In genomic region chr12:43378448-43378847, GRCh38 we compare ENCODE assay signal across 34 cellular contexts.
"Had no signal": no experiment of that assay in that cellular context is flagged by ENCODE, and none has a peak within 500 bp of the region (broad histone marks: within the 10 kb centered on the region; RNA-seq: fewer than 3 reads in every experiment).

No MANE protein-coding gene starts in this region.

- DNase-seq: Kasumi-1, MG63, MM.1S, MV-4-11, NCI-H1048, NCI-H1092, NCI-H1092 treated with DMSO at 0.1 percent for 48 hours, NCI-H1105, NCI-H1105 treated with DMSO at 0.1 percent for 48 hours, NCI-H1417 treated with DMSO at 0.1 percent for 48 hours, NCI-H1436, NCI-H1436 treated with DMSO at 0.1 percent for 48 hours, NCI-H146, NCI-H1694, NCI-H1694 treated with DMSO at 0.1 percent for 48 hours, NCI-H187, NCI-H187 treated with DMSO at 0.1 percent for 48 hours, NCI-H1930, NCI-H2029, NCI-H2029 treated with DMSO at 0.1 percent for 48 hours, NCI-H2081, NCI-H2081 treated with DMSO at 0.1 percent for 48 hours, NCI-H2107, NCI-H2171, NCI-H2171 treated with DMSO at 0.1 percent for 48 hours, NCI-H2227 treated with DMSO at 0.1 percent for 48 hours, NCI-H226, NCI-H345, NCI-H446, NCI-H446 treated with DMSO at 0.1 percent for 48 hours, NCI-H510A, NCI-H510A treated with DMSO at 0.1 percent for 48 hours, NCI-H524, NCI-H524 treated with DMSO at 0.1 percent for 48 hours had no signal

- H3K27me3 ChIP-seq: MG63 had no signal

- H3K4me3 ChIP-seq: MG63 had no signal

- H3K36me3 ChIP-seq: MG63 had no signal
